8 cellular contexts compared by ENCODE assay signal in genomic region chr22:19984201-19984753, GRCh38. TPM values are rescaled to one million over a fixed set of nuclear protein-coding genes. Genes with fewer than 3 reads are reported as not detected.
DNase-seq lines count a peak whose midpoint lies in the region; ATAC-seq, FAIRE-seq and TF ChIP-seq lines count a peak whose summit lies in the region.

No MANE protein-coding gene starts in this region.

- H3K9me3 ChIP-seq in kidney (ENCODE audit: control insufficient read depth in 1 of 2, low read length in 2 of 2) (no peaks in the 10 kb centered on the region), lower lobe of right lung (no peaks in the 10 kb centered on the region)

- no peak overlapping the region for H3K4me3 Mint-ChIP-seq in CD14-positive monocyte

- H3K4me3 ChIP-seq in astrocyte of the spinal cord (ENCODE audit: low read depth, low read length): no peak overlapping the region
- no peak overlapping the region for H3K4me3 ChIP-seq in kidney (ENCODE audit: low read length in 2 of 2)
- no peak overlapping the region for H3K4me3 ChIP-seq in lower lobe of right lung

- H3K4me1 ChIP-seq in kidney (ENCODE audit: control insufficient read depth in 1 of 2, insufficient read depth in 1 of 2, low read depth in 1 of 2, low read length in 2 of 2) (peaks cover 0 to 21% of the 10 kb centered on the region in 2 donors), lower lobe of right lung (peaks cover 30% of the 10 kb centered on the region)

- no peak for ATAC-seq in lower lobe of right lung

- no peak overlapping the region for H3K9ac ChIP-seq in kidney (ENCODE audit: low read length in 2 of 2)

- H3K27me3 Mint-ChIP-seq in CD14-positive monocyte (ENCODE audit: low read depth in 3 of 3): peaks cover 4 to 13% (median 10%) of the 10 kb centered on the region in 3 donors

- no peaks in the 10 kb centered on the region for H3K27me3 ChIP-seq in lower lobe of right lung (ENCODE audit: low read depth)

- TF ChIP-seq CTCF in astrocyte of the spinal cord (IDR thresholded peaks at IDR 0.05; ENCODE audit: low read depth, low read length): no peak
- no peak for TF ChIP-seq CTCF in kidney (IDR thresholded peaks at IDR 0.05; ENCODE audit: borderline replicate concordance, extremely low read depth, insufficient read depth)
- TF ChIP-seq CTCF in CD14-positive monocyte (IDR thresholded peaks at IDR 0.05): no peak
- no peak for TF ChIP-seq CTCF in lower lobe of right lung (IDR thresholded peaks at IDR 0.05)

- intact Hi-C loops in kidney (cut with DNase I): no loop called here
- intact Hi-C loops in CD14-positive monocyte (cut with micrococcal nuclease): no loop called here
- intact Hi-C loops in lower lobe of right lung (cut with DNase I): no loop called here

- peaks cover 4% of the 10 kb centered on the region for H3K4me1 Mint-ChIP-seq in CD14-positive monocyte

- H3K36me3 Mint-ChIP-seq in CD14-positive monocyte: no peaks in the 10 kb centered on the region

- peaks cover 0 to 3% (median 0%) of the 10 kb centered on the region in 7 donors for H3K9me3 Mint-ChIP-seq in CD14-positive monocyte

- FAIRE-seq in HTR-8/SVneo (lab: Jason Lieb, UNC): peak; percentile 23
- FAIRE-seq in kidney (lab: Jason Lieb, UNC): no peak

- H3K27ac Mint-ChIP-seq in CD14-positive monocyte: no peak overlapping the region

- peak; percentile 76 for DNase-seq in AG08395 (ENCODE audit: low spot score)
- peak; percentile 66 for DNase-seq in HTR-8/SVneo (ENCODE audit: insufficient read length, low spot score)
- peak; percentile 74 for DNase-seq in astrocyte of the spinal cord (ENCODE audit: low read depth, low spot score)
- DNase-seq in kidney: peak; percentile 80
- DNase-seq in T-helper 1 cell: no peak
- DNase-seq in CD14-positive monocyte (ENCODE audit: low spot score): no peak
- DNase-seq in GOT3 (lab: John Stamatoyannopoulos, UW): no peak
- DNase-seq in lower lobe of right lung: no peak

- H3K36me3 ChIP-seq in kidney (ENCODE audit: control insufficient read depth in 1 of 2, insufficient read depth in 2 of 2, low read length in 2 of 2): peaks cover 2% of the 10 kb centered on the region in 2 donors
- H3K36me3 ChIP-seq in lower lobe of right lung: peaks cover 7% of the 10 kb centered on the region

- H3K27ac ChIP-seq in kidney (ENCODE audit: low read depth in 2 of 2, low read length in 2 of 2) (no peak overlapping the region), lower lobe of right lung (no peak overlapping the region)

- in situ Hi-C loops in astrocyte of the spinal cord (cut with HindIII; ENCODE audit: low sequenced_read_pairs): no loop called here

RNA-seq across cellular contexts. Expression of gene ARVCF, which starts 32.3 kb away (rescaled TPM):
- 21.9 TPM for total RNA-seq in kidney
- 16.0 TPM for polyA plus RNA-seq in kidney (ENCODE audit: insufficient read depth, low read depth, low replicate concordance)
- under 1 TPM; 0.31 to 0.44 TPM for polyA plus RNA-seq in CD14-positive monocyte
- 16.8 TPM for total RNA-seq in lower lobe of right lung

RNA-seq across cellular contexts. Expression of gene TANGO2, which starts 36.6 kb away (rescaled TPM):
- total RNA-seq in kidney (27.7 TPM), lower lobe of right lung (45.1 TPM)
- polyA plus RNA-seq in kidney (ENCODE audit: insufficient read depth, low read depth, low replicate concordance) (37.3 TPM), CD14-positive monocyte (10 to 100 TPM; 56.4 to 58.2 TPM)

RNA-seq across cellular contexts. Expression of gene TXNRD2, which starts 42.7 kb away (rescaled TPM):
- total RNA-seq in kidney (28.6 TPM), lower lobe of right lung (47.5 TPM)
- polyA plus RNA-seq in kidney (ENCODE audit: insufficient read depth, low read depth, low replicate concordance) (50.6 TPM), CD14-positive monocyte (10 to 100 TPM; 24.9 to 30.8 TPM)

RNA-seq across cellular contexts. Expression of gene COMT, which starts 42.7 kb away (rescaled TPM):
- total RNA-seq in kidney (118 TPM), lower lobe of right lung (235 TPM)
- polyA plus RNA-seq in kidney (ENCODE audit: insufficient read depth, low read depth, low replicate concordance) (244 TPM), CD14-positive monocyte (100 to 1,000 TPM; 329 to 400 TPM)

Comparison
In these comparisons a context has a peak if more than half of its experiments do, and no peak if none do; other contexts are left out.
1. DNase-seq: peak in AG08395 (single experiment), HTR-8/SVneo (single experiment), astrocyte of the spinal cord (single experiment) and kidney (single experiment); none in T-helper 1 cell (0 of 5), CD14-positive monocyte (single experiment), GOT3 (single experiment) and lower lobe of right lung (single experiment).